Comparison of ENCODE assay signal across 19 cellular contexts in the genomic region with DNA sequence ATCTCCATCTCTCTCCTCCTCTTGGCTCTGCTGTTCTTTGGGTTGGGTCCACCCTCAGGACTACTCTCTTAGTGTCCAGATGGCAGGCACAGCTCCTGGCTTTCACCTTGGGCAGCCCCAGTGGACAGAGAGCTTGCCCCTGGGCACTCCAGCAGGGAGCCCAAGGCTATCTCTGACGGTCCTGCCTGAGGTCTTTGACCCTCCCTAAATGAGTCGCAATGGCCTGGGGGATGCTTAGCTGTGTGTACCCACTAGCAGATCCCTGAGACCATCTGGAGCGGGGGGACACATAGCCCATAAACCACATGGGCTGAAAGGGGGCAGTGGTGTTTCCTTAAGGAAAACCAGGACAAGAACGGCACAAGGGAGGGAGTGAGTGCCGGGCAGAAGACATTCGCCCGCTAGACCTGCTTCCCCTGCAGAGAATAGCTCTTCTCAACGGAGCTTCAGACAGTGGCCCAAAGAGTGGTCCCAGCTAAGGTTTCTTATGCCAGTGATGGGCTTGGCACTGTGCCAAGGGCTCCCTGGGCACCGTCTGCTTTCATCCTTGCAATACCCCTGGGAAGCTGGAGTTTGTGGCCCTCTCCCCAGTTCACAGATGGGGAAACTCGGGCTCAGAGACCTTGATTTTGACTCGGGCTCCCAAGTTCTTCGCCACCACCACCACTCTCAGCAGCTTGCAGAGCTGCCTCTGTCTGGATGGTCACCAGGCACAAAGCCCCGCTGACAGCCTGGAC. TPM values are rescaled to one million over a fixed set of nuclear protein-coding genes. Genes with fewer than 3 reads are reported as not detected.
DNase-seq lines count a peak whose midpoint lies in the region; ATAC-seq, FAIRE-seq and TF ChIP-seq lines count a peak whose summit lies in the region.
"Had no signal": no experiment of that assay in that cellular context is flagged by ENCODE, and none has a peak within 500 bp of the region (broad histone marks: within the 10 kb centered on the region; RNA-seq: fewer than 3 reads in every experiment).

No MANE protein-coding gene starts in this region.

- H3K9me3 Mint-ChIP-seq in H9 (no peaks in the 10 kb centered on the region), neural progenitor cell (peaks cover 3% of the 10 kb centered on the region)
- H3K9me3 Mint-ChIP-seq: CD4-positive, alpha-beta T cell; GM23338 had no signal

- no peak overlapping the region for H4K91ac ChIP-seq in H9 (ENCODE audit: insufficient read length, low read depth, low read length)

- no peaks in the 10 kb centered on the region for H3K4me1 ChIP-seq in H9 (ENCODE audit: insufficient read depth, low read length)
- peaks cover 0 to 4% of the 10 kb centered on the region in 2 experiments; a peak in 3 of 5 replicates for H3K4me1 ChIP-seq in K562 (replicated peaks in 1 of 2; ENCODE audit: control insufficient read depth in 2 of 2, insufficient read depth in 2 of 2, low read length in 2 of 2)
- no peaks in the 10 kb centered on the region for H3K4me1 ChIP-seq in spleen
- no peaks in the 10 kb centered on the region for H3K4me1 ChIP-seq in neural progenitor cell
- H3K4me1 ChIP-seq: BE2C, Caco-2 had no signal

- no peak for ATAC-seq in K562
- ATAC-seq: GM23338 had no signal

- H3K4me1 Mint-ChIP-seq in H9 = peaks cover 0 to 4% of the 10 kb centered on the region in 2 experiments; a peak in 1 of 4 replicates
- H3K4me1 Mint-ChIP-seq in neural progenitor cell = peaks cover 10% of the 10 kb centered on the region
- H3K4me1 Mint-ChIP-seq: GM23338 had no signal

- no peak overlapping the region for H2BK20ac ChIP-seq in H9 (ENCODE audit: low read depth, low read length, poor library complexity, severe bottlenecking)

- H2BK5ac ChIP-seq in H9 (ENCODE audit: insufficient read length, low read length) = no peak overlapping the region

- no peak overlapping the region for H4K5ac ChIP-seq in H9 (ENCODE audit: insufficient read length, low read depth, low read length)

- DNase-seq in H9 (peak; percentile 14), K562 (ENCODE audit: extremely low read depth in 1 of 4, low spot score in 3 of 4) (no peak), islet precursor cell (peak; percentile 32), spleen (peak; percentile 32), neural progenitor cell (ENCODE audit: low spot score) (no peak), SHP77 (lab: John Stamatoyannopoulos, UW) (no peak), DMS79 treated with DMSO at 0.1 percent for 48 hours (lab: John Stamatoyannopoulos, UW) (no peak)
- DNase-seq: ACHN; BE2C; C1 segment of cervical spinal cord; CD4-positive, alpha-beta T cell; GDM1; KBM-7 had no signal

- no peak overlapping the region for H3K4me3 Mint-ChIP-seq in H9
- H3K4me3 Mint-ChIP-seq in neural progenitor cell = no peak overlapping the region
- H3K4me3 Mint-ChIP-seq: CD4-positive, alpha-beta T cell; GM23338 had no signal

- H3K27me3 Mint-ChIP-seq in H9 (ENCODE audit: low read depth) (peaks cover 16% of the 10 kb centered on the region), neural progenitor cell (ENCODE audit: insufficient read depth, low read depth) (peaks cover 4% of the 10 kb centered on the region)
- H3K27me3 Mint-ChIP-seq: CD4-positive, alpha-beta T cell had no signal

- H3K36me3 Mint-ChIP-seq in H9 (ENCODE audit: insufficient read depth in 1 of 3, low read depth in 3 of 3) (no peaks in the 10 kb centered on the region), neural progenitor cell (no peaks in the 10 kb centered on the region)

- no peak for FAIRE-seq in K562 (lab: Jason Lieb, UNC)
- FAIRE-seq: A204.1, D721Med, GM12892, H54 had no signal

- TF ChIP-seq RAD21 in K562 (CRISPR knock-in tag; conservative IDR thresholded peaks at IDR 0.05 in 1 of 2, IDR thresholded peaks at IDR 0.05 in 1 of 2) = no peak

- no peak overlapping the region for H2BK120ac ChIP-seq in H9 (ENCODE audit: low read depth, low read length, poor library complexity, severe bottlenecking)

- H3T11ph ChIP-seq in H9 (ENCODE audit: low read length) = no peak overlapping the region

- TF ChIP-seq CTCF in H9 (conservative IDR thresholded peaks at IDR 0.05) = no peak
- no peak for TF ChIP-seq CTCF in K562 (IDR thresholded peaks at IDR 0.05 in 2 of 3, conservative IDR thresholded peaks at IDR 0.05 in 1 of 3; ENCODE audit: insufficient read depth in 2 of 3, low read depth in 1 of 3, low read length in 3 of 3)
- no peak for TF ChIP-seq CTCF in spleen (IDR thresholded peaks at IDR 0.05 in 8 of 11, conservative IDR thresholded peaks at IDR 0.05 in 3 of 11)
- TF ChIP-seq CTCF in neural progenitor cell (IDR thresholded peaks at IDR 0.05) = no peak

- intact Hi-C loops in K562 (cut with micrococcal nuclease) = no loop called here
- intact Hi-C loops in spleen (cut with DNase I; ENCODE audit: low total_unique reads) = no loop called here

- no peaks in the 10 kb centered on the region for H4K20me1 ChIP-seq in H9 (ENCODE audit: control insufficient read depth, insufficient read depth, insufficient read length)
- H4K20me1 ChIP-seq in K562 (replicated peaks; ENCODE audit: control insufficient read depth, insufficient read depth, low read length) = no peaks in the 10 kb centered on the region
- H4K20me1 ChIP-seq in neural progenitor cell (ENCODE audit: low read depth) = no peaks in the 10 kb centered on the region

- H3K56ac ChIP-seq in H9 (ENCODE audit: insufficient read length, low read depth, low read length) = no peak overlapping the region

- no peak overlapping the region for H3K4me2 ChIP-seq in H9 (ENCODE audit: insufficient read depth, insufficient read length, low read length)
- H3K4me2 ChIP-seq in K562 (ENCODE audit: insufficient read depth, low read length) = no peak overlapping the region
- H3K4me2 ChIP-seq in neural progenitor cell = no peak overlapping the region
- H3K4me2 ChIP-seq: GM23338 had no signal

- no peaks in the 10 kb centered on the region for H3K79me2 ChIP-seq in H9 (ENCODE audit: insufficient read depth, low read length)
- H3K79me2 ChIP-seq in K562 (ENCODE audit: control insufficient read depth, insufficient read depth, low read length) = no peaks in the 10 kb centered on the region
- H3K79me2 ChIP-seq in neural progenitor cell (ENCODE audit: low read depth) = no peaks in the 10 kb centered on the region

- no peak for TF ChIP-seq EP300 in K562 (IDR thresholded peaks at IDR 0.05; ENCODE audit: low read length)

- no peak overlapping the region for H3K23ac ChIP-seq in H9 (ENCODE audit: insufficient read length, low read depth, low read length)

- H3K27ac Mint-ChIP-seq in H9 = no peak overlapping the region
- H3K27ac Mint-ChIP-seq in neural progenitor cell = no peak overlapping the region
- H3K27ac Mint-ChIP-seq: CD4-positive, alpha-beta T cell; GM23338 had no signal

- H2BK12ac ChIP-seq in H9 (ENCODE audit: insufficient read length, low read depth, low read length) = no peak overlapping the region

- no peak for TF ChIP-seq POLR2A in K562 (conservative IDR thresholded peaks at IDR 0.05)
- TF ChIP-seq POLR2A in spleen (IDR thresholded peaks at IDR 0.05) = no peak

- H3K36me3 ChIP-seq in K562 (ENCODE audit: control insufficient read depth, insufficient read depth, low read length) (no peaks in the 10 kb centered on the region), spleen (no peaks in the 10 kb centered on the region), neural progenitor cell (no peaks in the 10 kb centered on the region)
- H3K36me3 ChIP-seq: BE2C had no signal

- no TSS peak for BruUV-seq in K562 (replicated peaks; lab: Mats Ljungman, UMichigan)

- in situ Hi-C loops in K562 (cut with MboI) = no loop called here

- H3K27me3 ChIP-seq in H9 (ENCODE audit: insufficient read depth, low read length) = no peaks in the 10 kb centered on the region
- peaks cover 11 to 63% of the 10 kb centered on the region in 2 experiments; a peak in 4 of 5 replicates for H3K27me3 ChIP-seq in K562 (ENCODE audit: control insufficient read depth in 2 of 2, insufficient read depth in 2 of 2, low read length in 2 of 2)
- peaks cover 0 to 7% (median 0%) of the 10 kb centered on the region in 7 donors for H3K27me3 ChIP-seq in spleen (replicated peaks in 1 of 7)
- no peaks in the 10 kb centered on the region for H3K27me3 ChIP-seq in neural progenitor cell
- H3K27me3 ChIP-seq: BE2C had no signal

- no peak overlapping the region for H4K8ac ChIP-seq in H9 (replicated peaks; ENCODE audit: insufficient read length, low read depth, low read length)

- H2BK15ac ChIP-seq in H9 (ENCODE audit: low read depth, low read length) = no peak overlapping the region

- POLR2A ChIA-PET in K562 (lab: Yijun Ruan, JAX) = interaction anchor here (0.6 to 1.2 kb wide), 3 partner anchors 8 to 284 kb away, joined by 3 read pairs; no protein-coding TSS in a partner anchor

- no peaks in the 10 kb centered on the region for H3K79me1 ChIP-seq in H9 (ENCODE audit: insufficient read depth, low read depth, low read length, poor library complexity, severe bottlenecking)

- H3K9ac ChIP-seq in H9 (ENCODE audit: extremely low read depth, insufficient read length, low read length) = no peak overlapping the region
- no peak overlapping the region for H3K9ac ChIP-seq in K562 (ENCODE audit: insufficient read depth in 1 of 2, low read depth in 2 of 2, low read length in 2 of 2)
- no peak overlapping the region for H3K9ac ChIP-seq in neural progenitor cell

- no peaks in the 10 kb centered on the region for H3F3A ChIP-seq in neural progenitor cell (ENCODE audit: low read depth)

- no peak overlapping the region for H3K18ac ChIP-seq in H9 (ENCODE audit: insufficient read length, low read depth, low read length)

- no CpG with 5 or more reads among the region's 13 CpGs for WGBS in H9 (ENCODE audit: extremely low coverage, insufficient read length, low lambda C conversion rate)
- 5% methylated on average over 13 of the region's 13 CpGs for WGBS in K562 (ENCODE audit: insufficient coverage, low coverage, missing lambda C conversion rate)
- 81 to 88% (median 86%) methylated on average over 8 to 13 of the region's 13 CpGs for WGBS in spleen, 5 donors

- H2AFZ ChIP-seq in H9 (ENCODE audit: low read length) (no peak overlapping the region), K562 (ENCODE audit: low read depth, low read length) (no peak overlapping the region), neural progenitor cell (replicated peaks) (no peak overlapping the region)
- H2AFZ ChIP-seq: GM23338 had no signal

- H2AK5ac ChIP-seq in H9 (ENCODE audit: insufficient read length, low read length) = no peak overlapping the region

- H3K9me3 ChIP-seq in H9 (ENCODE audit: control insufficient read depth, low read depth, low read length) = no peaks in the 10 kb centered on the region
- H3K9me3 ChIP-seq in K562 (replicated peaks; ENCODE audit: control insufficient read depth, insufficient read depth, low read depth, low read length) = no peaks in the 10 kb centered on the region
- peaks cover 0 to 4% (median 0%) of the 10 kb centered on the region in 8 donors for H3K9me3 ChIP-seq in spleen
- no peaks in the 10 kb centered on the region for H3K9me3 ChIP-seq in neural progenitor cell (ENCODE audit: low read depth)
- H3K9me3 ChIP-seq: BE2C, Caco-2 had no signal

- no peak overlapping the region for H3K14ac ChIP-seq in H9 (ENCODE audit: insufficient read depth, low read length)

- H3K9me1 ChIP-seq in K562 (ENCODE audit: control insufficient read depth, insufficient read depth, low read length) = no peaks in the 10 kb centered on the region

- no peak overlapping the region for H3K4me3 ChIP-seq in K562
- H3K4me3 ChIP-seq in spleen = no peak overlapping the region
- H3K4me3 ChIP-seq in neural progenitor cell = no peak overlapping the region
- H3K4me3 ChIP-seq: GM23338 had no signal

- H3K23me2 ChIP-seq in H9 (ENCODE audit: insufficient read length, low read depth, low read length, poor library complexity, severe bottlenecking) = no peaks in the 10 kb centered on the region

- CTCF ChIA-PET in K562 (lab: Yijun Ruan, JAX; ENCODE audit: low intra/inter-chr PET ratio) = no interaction called here

- H3K4ac ChIP-seq in H9 (ENCODE audit: low read depth, low read length) = no peak overlapping the region

- H3K27ac ChIP-seq in H9 (ENCODE audit: insufficient read length, low read depth, low read length) (no peak overlapping the region), K562 (ENCODE audit: extremely low read depth, low read depth, low read length) (no peak overlapping the region), spleen (no peak overlapping the region), neural progenitor cell (no peak overlapping the region)

RNA-seq across cellular contexts. Expression of a gene that starts 53.9 kb away (rescaled TPM):
- total RNA-seq in H9 (2021) (10.9 TPM in 2 replicates), K562 (2014; rRNA removed) (not detected in 2 replicates), K562 (2014; rRNA removed; fragmentation: Illumina TruSeq; extraction: Trizol) (not detected in 2 replicates), K562 (2015; rRNA removed; fragmentation: Illumina TruSeq; extraction: Trizol) (not detected in 2 replicates), K562 (2021) (0.13 TPM in 1 of 2 replicates, not detected in the other), spleen (1 to 10 TPM in 1 of 7 donors, under 1 TPM in 6; 0.51 to 1.2 (median 0.79) TPM), neural progenitor cell (ENCODE audit: low replicate concordance) (0.19 TPM in 1 of 2 replicates, not detected in the other)
- total RNA-seq in K562 (2011; cell fraction: chromatin; rRNA removed; ENCODE audit: low replicate concordance) = 0.21 TPM in 1 of 2 replicates, not detected in the other
- total RNA-seq in K562 (2011; cell fraction: nucleolus; rRNA removed) = 0.33 and 0.39 TPM in 2 replicates
- total RNA-seq in K562 (2011; cell fraction: nucleoplasm; rRNA removed) = not detected in 2 replicates
- polyA plus RNA-seq in K562 (2011; rRNA removed) (0.39 TPM in 1 of 2 replicates, not detected in the other), K562 (2014; fragmentation: Illumina TruSeq; extraction: Trizol) (0.22 TPM in 1 of 2 replicates, not detected in the other), K562 (2014; fragmentation: Nextera tagmentation; extraction: Ambion mirVana) (not detected), K562 (2014; rRNA removed) (not detected in 2 replicates), spleen (under 1 TPM; 0.22 to 0.48 (median 0.42) TPM)
- 0.01 and 0.10 TPM in 2 replicates for polyA plus RNA-seq in K562 (2011; cell fraction: cytosol; rRNA removed)
- polyA plus RNA-seq in K562 (2011; cell fraction: nucleus; rRNA removed) = 0.16 and 0.38 TPM in 2 replicates
- polyA plus RNA-seq in K562 (2012) = 0.04 TPM in 1 of 2 replicates, not detected in the other
- polyA minus RNA-seq in K562 (2011; rRNA and poly(A)+ RNA removed) = 0.12 TPM in 1 of 2 replicates, not detected in the other
- not detected in 2 replicates for polyA minus RNA-seq in K562 (2011; cell fraction: cytosol; rRNA and poly(A)+ RNA removed)
- 0.11 and 0.27 TPM in 2 replicates for polyA minus RNA-seq in K562 (2011; cell fraction: nucleus; rRNA and poly(A)+ RNA removed)
- total RNA-seq: CD4-positive, alpha-beta T cell had no signal

Comparison
In these comparisons a context has a peak if more than half of its experiments do, and no peak if none do; other contexts are left out.
1. DNase-seq: peak in H9 (single experiment), islet precursor cell (single experiment) and spleen (single experiment); none in K562 (0 of 4), neural progenitor cell (single experiment), SHP77 (0 of 2) and DMS79 treated with DMSO at 0.1 percent for 48 hours (single experiment).